In the genomic region with DNA sequence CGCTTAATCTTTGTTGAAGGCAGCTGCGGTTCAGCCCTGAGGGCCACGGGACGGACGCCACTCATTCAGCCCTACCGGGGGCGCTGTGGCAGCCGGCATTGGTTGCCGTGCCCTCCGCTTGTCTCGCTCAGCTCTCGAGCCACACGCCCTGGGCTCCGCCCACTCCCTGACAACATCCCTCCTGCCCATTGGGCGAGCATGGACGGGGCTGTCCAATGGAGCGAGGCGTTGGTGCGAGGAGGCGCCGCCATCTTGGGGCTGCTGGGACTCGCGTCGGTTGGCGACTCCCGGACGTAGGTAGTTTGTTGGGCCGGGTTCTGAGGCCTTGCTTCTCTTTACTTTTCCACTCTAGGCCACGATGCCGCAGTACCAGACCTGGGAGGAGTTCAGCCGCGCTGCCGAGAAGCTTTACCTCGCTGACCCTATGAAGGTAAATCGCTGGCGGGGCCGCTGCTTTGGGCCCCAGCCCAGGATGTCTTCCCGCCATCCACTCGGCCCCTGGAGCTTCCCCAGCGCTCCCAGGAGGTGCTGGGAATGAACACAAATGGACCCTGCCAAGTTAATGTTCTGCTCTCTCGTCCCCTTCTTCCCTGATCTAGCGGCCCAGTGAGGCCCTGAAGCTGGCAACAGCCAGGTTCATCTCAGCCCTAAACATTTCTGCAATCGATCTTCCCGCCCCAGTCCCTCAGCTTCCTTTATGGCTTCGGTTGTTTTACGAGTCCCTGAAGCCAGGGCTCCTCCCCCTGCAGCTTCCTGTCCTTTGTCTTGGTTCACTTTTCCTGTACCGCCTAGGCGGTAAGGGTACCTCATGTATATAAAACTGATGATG, we compare ENCODE assay signal across 1 cellular context.
TF ChIP-seq lines count a peak whose summit lies in the region.

SRP9 (plus strand) TSS at position 244 of the 829 bp plus-strand sequence; CDS start at position 359, 115 bp downstream.

TF ChIP-seq in HepG2, 621 proteins besides CTCF, POLR2A, EP300 and RAD21 (continued from another document and continues in another):
- TF ChIP-seq, protein P1, sequence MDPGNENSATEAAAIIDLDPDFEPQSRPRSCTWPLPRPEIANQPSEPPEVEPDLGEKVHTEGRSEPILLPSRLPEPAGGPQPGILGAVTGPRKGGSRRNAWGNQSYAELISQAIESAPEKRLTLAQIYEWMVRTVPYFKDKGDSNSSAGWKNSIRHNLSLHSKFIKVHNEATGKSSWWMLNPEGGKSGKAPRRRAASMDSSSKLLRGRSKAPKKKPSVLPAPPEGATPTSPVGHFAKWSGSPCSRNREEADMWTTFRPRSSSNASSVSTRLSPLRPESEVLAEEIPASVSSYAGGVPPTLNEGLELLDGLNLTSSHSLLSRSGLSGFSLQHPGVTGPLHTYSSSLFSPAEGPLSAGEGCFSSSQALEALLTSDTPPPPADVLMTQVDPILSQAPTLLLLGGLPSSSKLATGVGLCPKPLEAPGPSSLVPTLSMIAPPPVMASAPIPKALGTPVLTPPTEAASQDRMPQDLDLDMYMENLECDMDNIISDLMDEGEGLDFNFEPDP (CRISPR knock-in tag; conservative IDR thresholded peaks at IDR 0.05) = no peak
- no peak for TF ChIP-seq ZNF720 (CRISPR knock-in tag; IDR thresholded peaks at IDR 0.05)
- TF ChIP-seq ZNF768 (CRISPR knock-in tag; IDR thresholded peaks at IDR 0.05) = peak; percentile 44; the same call in 1 of the 2 replicates
- peak; percentile 64 for TF ChIP-seq ATF2 (CRISPR knock-in tag; IDR thresholded peaks at IDR 0.05)
- TF ChIP-seq SIN3A (IDR thresholded peaks at IDR 0.05; ENCODE audit: borderline replicate concordance, low read depth, low read length) = no peak
- no peak for TF ChIP-seq ZSCAN12 (CRISPR knock-in tag; IDR thresholded peaks at IDR 0.05)
- TF ChIP-seq TEAD2 (CRISPR knock-in tag; IDR thresholded peaks at IDR 0.05) = no peak
- TF ChIP-seq, protein P2, sequence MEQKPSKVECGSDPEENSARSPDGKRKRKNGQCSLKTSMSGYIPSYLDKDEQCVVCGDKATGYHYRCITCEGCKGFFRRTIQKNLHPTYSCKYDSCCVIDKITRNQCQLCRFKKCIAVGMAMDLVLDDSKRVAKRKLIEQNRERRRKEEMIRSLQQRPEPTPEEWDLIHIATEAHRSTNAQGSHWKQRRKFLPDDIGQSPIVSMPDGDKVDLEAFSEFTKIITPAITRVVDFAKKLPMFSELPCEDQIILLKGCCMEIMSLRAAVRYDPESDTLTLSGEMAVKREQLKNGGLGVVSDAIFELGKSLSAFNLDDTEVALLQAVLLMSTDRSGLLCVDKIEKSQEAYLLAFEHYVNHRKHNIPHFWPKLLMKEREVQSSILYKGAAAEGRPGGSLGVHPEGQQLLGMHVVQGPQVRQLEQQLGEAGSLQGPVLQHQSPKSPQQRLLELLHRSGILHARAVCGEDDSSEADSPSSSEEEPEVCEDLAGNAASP (CRISPR knock-in tag; IDR thresholded peaks at IDR 0.05; ENCODE audit: borderline replicate concordance) = peak; percentile 52; the same call in 1 of the 2 replicates
- TF ChIP-seq ZNF510 (CRISPR knock-in tag; IDR thresholded peaks at IDR 0.05; ENCODE audit: low read depth) = no peak
- TF ChIP-seq NR2F2 (IDR thresholded peaks at IDR 0.05; ENCODE audit: borderline replicate concordance, low read depth) = no peak
- TF ChIP-seq ZNF292 (CRISPR knock-in tag; IDR thresholded peaks at IDR 0.05; ENCODE audit: borderline replicate concordance, low read depth) = 0 out of 2 replicates have a peak, but pooled peaks have one; percentile 43
- TF ChIP-seq, protein P3, sequence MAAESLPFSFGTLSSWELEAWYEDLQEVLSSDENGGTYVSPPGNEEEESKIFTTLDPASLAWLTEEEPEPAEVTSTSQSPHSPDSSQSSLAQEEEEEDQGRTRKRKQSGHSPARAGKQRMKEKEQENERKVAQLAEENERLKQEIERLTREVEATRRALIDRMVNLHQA (CRISPR knock-in tag; IDR thresholded peaks at IDR 0.05) = no peak
- TF ChIP-seq ZNF30 (CRISPR knock-in tag; IDR thresholded peaks at IDR 0.05) = 0 out of 2 replicates have a peak, but pooled peaks have one; percentile 32
- TF ChIP-seq SRSF1 (optimal IDR thresholded peaks at IDR 0.05; ENCODE audit: low read depth, low read length) = peak; percentile 92
- TF ChIP-seq GFI1 (CRISPR knock-in tag; IDR thresholded peaks at IDR 0.05; ENCODE audit: borderline replicate concordance) = no peak; the same call in 1 of the 2 replicates
- peak; percentile 97 for TF ChIP-seq XRCC5 (optimal IDR thresholded peaks at IDR 0.05; ENCODE audit: low read length)
- TF ChIP-seq GPBP1L1 (CRISPR knock-in tag; IDR thresholded peaks at IDR 0.05) = no peak
- TF ChIP-seq ZNF296 (CRISPR knock-in tag; conservative IDR thresholded peaks at IDR 0.05) = no peak
- TF ChIP-seq STAT6 (CRISPR knock-in tag; IDR thresholded peaks at IDR 0.05; ENCODE audit: borderline replicate concordance) = no peak
- peak; percentile 87 for TF ChIP-seq ZNF501 (CRISPR knock-in tag; IDR thresholded peaks at IDR 0.05)
- TF ChIP-seq NFE2L2 (IDR thresholded peaks at IDR 0.05; ENCODE audit: low read length) = no peak
- TF ChIP-seq ZNF329 (CRISPR knock-in tag; IDR thresholded peaks at IDR 0.05; ENCODE audit: low read depth) = no peak
- no peak for TF ChIP-seq SRF (IDR thresholded peaks at IDR 0.05; ENCODE audit: low read depth, low read length)
- TF ChIP-seq ZNF772 (CRISPR knock-in tag; IDR thresholded peaks at IDR 0.05) = peak; percentile 82; the same call in 1 of the 2 replicates
- TF ChIP-seq SMAD9 (CRISPR knock-in tag; IDR thresholded peaks at IDR 0.05) = no peak
- TF ChIP-seq ZNF782 (CRISPR knock-in tag; IDR thresholded peaks at IDR 0.05; ENCODE audit: borderline replicate concordance) = peak; percentile 89; the same call in 1 of the 2 replicates
- TF ChIP-seq HOMEZ (CRISPR knock-in tag; IDR thresholded peaks at IDR 0.05; ENCODE audit: low read depth) = peak; percentile 84; the same call in 1 of the 2 replicates
- peak; percentile 89; the same call in 1 of the 2 replicates for TF ChIP-seq ZNF414 (CRISPR knock-in tag; IDR thresholded peaks at IDR 0.05)
- peak; percentile 82; the same call in 1 of the 2 replicates for TF ChIP-seq ZBTB38 (CRISPR knock-in tag; IDR thresholded peaks at IDR 0.05)
- TF ChIP-seq ZNF512B (CRISPR knock-in tag; IDR thresholded peaks at IDR 0.05; ENCODE audit: borderline replicate concordance) = no peak; the same call in 1 of the 2 replicates
- peak; percentile 48 for TF ChIP-seq KDM4B (CRISPR knock-in tag; IDR thresholded peaks at IDR 0.05)
- no peak for TF ChIP-seq THAP8 (CRISPR knock-in tag; IDR thresholded peaks at IDR 0.05; ENCODE audit: borderline replicate concordance)
- TF ChIP-seq SP1 (IDR thresholded peaks at IDR 0.05) = no peak
- peak; percentile 96 for TF ChIP-seq SP1 (CRISPR knock-in tag; IDR thresholded peaks at IDR 0.05)
- TF ChIP-seq RBAK (CRISPR knock-in tag; IDR thresholded peaks at IDR 0.05) = no peak
- no peak for TF ChIP-seq MZF1 (CRISPR knock-in tag; IDR thresholded peaks at IDR 0.05; ENCODE audit: borderline replicate concordance)
